Comparison of ENCODE assay signal across 17 cellular contexts in genomic region chr9:74784506-74784905, GRCh38.
A peak's percentile ranks its signal among the peaks of the same experiment; 100 is the strongest.
DNase-seq lines count a peak whose midpoint lies in the region; ATAC-seq and TF ChIP-seq lines count a peak whose summit lies in the region.
"Had no signal": no experiment of that assay in that cellular context is flagged by ENCODE, and none has a peak within 500 bp of the region (broad histone marks: within the 10 kb centered on the region; RNA-seq: fewer than 3 reads in every experiment).

No MANE protein-coding gene starts in this region.

- peak; percentile 64 for DNase-seq in AG08395 (ENCODE audit: low spot score)
- peak; percentile 8 for DNase-seq in EL
- DNase-seq in IMR-90, result peak; percentile 19
- DNase-seq in fibroblast of mammary gland (ENCODE audit: low read depth), result peak; percentile 81
- no peak for DNase-seq in head of caudate nucleus
- DNase-seq in HPDE6-E6E7 (ENCODE audit: extremely low spot score), result no peak
- DNase-seq in NCI-H526 (lab: John Stamatoyannopoulos, UW), result no peak
- DNase-seq: CD4-positive, alpha-beta memory T cell; DMS79 treated with DMSO at 0.1 percent for 48 hours; GF-D8; H9; Kasumi-1; KBM-7 had no signal

- H4K91ac ChIP-seq in IMR-90 (ENCODE audit: insufficient read depth, low read depth, low read length), result no peak overlapping the region

- no peak overlapping the region for H3K4me2 ChIP-seq in IMR-90 (ENCODE audit: low read depth, low read length)
- H3K4me2 ChIP-seq: GM23338 had no signal

- in situ Hi-C loops in IMR-90 (cut with MboI; ENCODE audit: low sequenced_read_pairs), result no loop called here

- dilution Hi-C loops in IMR-90 (cut with HindIII; ENCODE audit: low sequenced_read_pairs, unreplicated experiment), result no loop called here

- no peak overlapping the region for H4K5ac ChIP-seq in IMR-90 (ENCODE audit: low read depth, low read length)

- H3K4ac ChIP-seq in IMR-90 (ENCODE audit: low read depth, low read length), result no peak overlapping the region

- no peak overlapping the region for H3K27ac ChIP-seq in IMR-90 (ENCODE audit: insufficient read depth, low read length)
- H3K27ac ChIP-seq: 22Rv1, C4-2B had no signal

- H3K4me1 ChIP-seq in IMR-90 (ENCODE audit: control insufficient read depth, insufficient read depth, low read length), result no peaks in the 10 kb centered on the region

- TF ChIP-seq RAD21 in IMR-90 (IDR thresholded peaks at IDR 0.05; ENCODE audit: low read length), result no peak

- WGBS in IMR-90 (ENCODE audit: extremely low coverage in 2 of 2, insufficient read length in 1 of 2), 2 experiments, result no CpG with 5 or more reads among the region's 5 CpGs

- no peak overlapping the region for H3K14ac ChIP-seq in IMR-90 (replicated peaks; ENCODE audit: low read depth, low read length)

- no peak overlapping the region for H4K8ac ChIP-seq in IMR-90 (ENCODE audit: low read depth in 2 of 2, low read length in 2 of 2)

- H3K4me3 ChIP-seq in IMR-90 (ENCODE audit: insufficient read depth, low read depth, low read length) (no peak overlapping the region), fibroblast of mammary gland (ENCODE audit: control insufficient read depth, low read depth, low read length) (no peak overlapping the region)
- H3K4me3 ChIP-seq: GM23338 had no signal

- H3K36me3 ChIP-seq in IMR-90 (ENCODE audit: control insufficient read depth, insufficient read depth, low read length), result no peaks in the 10 kb centered on the region

- H3K79me1 ChIP-seq in IMR-90 (ENCODE audit: low read depth in 1 of 2, low read length in 2 of 2), result no peaks in the 10 kb centered on the region

- intact Hi-C loops in IMR-90 (cut with micrococcal nuclease), result no loop called here
- intact Hi-C loops in head of caudate nucleus (cut with DNase I), result no loop called here

- no peak overlapping the region for H2AFZ ChIP-seq in IMR-90 (replicated peaks; ENCODE audit: low read length, poor library complexity)
- H2AFZ ChIP-seq: GM23338 had no signal

- H2AK5ac ChIP-seq in IMR-90 (ENCODE audit: low read depth, low read length), result no peak overlapping the region

- H2AK9ac ChIP-seq in IMR-90 (replicated peaks; ENCODE audit: low read depth, low read length, poor library complexity), result no peak overlapping the region

- CTCF ChIA-PET in IMR-90 (lab: Yijun Ruan, JAX), result interaction anchor here (0.7 kb wide), 1 partner anchor 9 kb away, joined by 3 read pairs; no protein-coding TSS in a partner anchor

- POLR2A ChIA-PET in IMR-90 (lab: Charles Lee; ENCODE audit: unreplicated experiment), result interaction anchor here (0.6 kb wide), 1 partner anchor 9 kb away, joined by 6 read pairs; no protein-coding TSS in a partner anchor

- H2BK15ac ChIP-seq in IMR-90 (ENCODE audit: low read depth, low read length), result no peak overlapping the region

- TF ChIP-seq POLR2A in IMR-90 (IDR thresholded peaks at IDR 0.05; ENCODE audit: low read depth, low read length), result no peak

- H4K20me1 ChIP-seq in IMR-90 (ENCODE audit: insufficient read depth, low read length), result no peaks in the 10 kb centered on the region

- TF ChIP-seq CTCF in IMR-90 (conservative IDR thresholded peaks at IDR 0.05; ENCODE audit: low read depth, low read length) (no peak), fibroblast of mammary gland (conservative IDR thresholded peaks at IDR 0.05; ENCODE audit: control insufficient read depth, insufficient read depth, low read depth, low read length) (no peak)

- H3K27me3 ChIP-seq in IMR-90 (ENCODE audit: control insufficient read depth, insufficient read depth, low read length), result peaks cover 2% of the 10 kb centered on the region; the same call in 1 of the 2 replicates

- no TSS peak for BruUV-seq in IMR-90 (replicated peaks; lab: Mats Ljungman, UMichigan)

- H3K9me3 ChIP-seq in IMR-90 (ENCODE audit: control insufficient read depth, insufficient read depth, low read length), result no peaks in the 10 kb centered on the region

- no peak for ATAC-seq in IMR-90 (ENCODE audit: low read depth)
- ATAC-seq in GM21360 (IDR thresholded peaks at IDR 0.05; ENCODE audit: unreplicated experiment), result no peak
- ATAC-seq: GM23338 had no signal

- no peak overlapping the region for H3K18ac ChIP-seq in IMR-90 (ENCODE audit: low read depth, low read length)

- no peak overlapping the region for H3K56ac ChIP-seq in IMR-90 (ENCODE audit: extremely low read depth, insufficient read depth, low read length)

- no peak overlapping the region for H2BK120ac ChIP-seq in IMR-90 (ENCODE audit: low read depth, low read length)

- H2BK20ac ChIP-seq in IMR-90 (ENCODE audit: low read depth, low read length), result no peak overlapping the region

- no peak overlapping the region for H3K23ac ChIP-seq in IMR-90 (ENCODE audit: low read depth, low read length)

- no peak overlapping the region for H2BK5ac ChIP-seq in IMR-90 (ENCODE audit: low read depth, low read length, poor library complexity, severe bottlenecking)

- H3K9ac ChIP-seq in IMR-90 (ENCODE audit: low read depth, low read length), result no peak overlapping the region

- H3K9me1 ChIP-seq in IMR-90 (ENCODE audit: insufficient read depth, low read length), result no peaks in the 10 kb centered on the region

TF ChIP-seq in IMR-90, 13 proteins besides CTCF, POLR2A, EP300 and RAD21:
- no peak for TF ChIP-seq SMC3 (IDR thresholded peaks at IDR 0.05; ENCODE audit: low read depth, low read length)
- TF ChIP-seq FOS (IDR thresholded peaks at IDR 0.05; ENCODE audit: low read depth, low read length), result no peak
- no peak for TF ChIP-seq RFX5 (IDR thresholded peaks at IDR 0.05; ENCODE audit: low read depth, low read length)
- TF ChIP-seq CHD1 (IDR thresholded peaks at IDR 0.05; ENCODE audit: low read depth, low read length), result no peak
- TF ChIP-seq, protein P1, sequence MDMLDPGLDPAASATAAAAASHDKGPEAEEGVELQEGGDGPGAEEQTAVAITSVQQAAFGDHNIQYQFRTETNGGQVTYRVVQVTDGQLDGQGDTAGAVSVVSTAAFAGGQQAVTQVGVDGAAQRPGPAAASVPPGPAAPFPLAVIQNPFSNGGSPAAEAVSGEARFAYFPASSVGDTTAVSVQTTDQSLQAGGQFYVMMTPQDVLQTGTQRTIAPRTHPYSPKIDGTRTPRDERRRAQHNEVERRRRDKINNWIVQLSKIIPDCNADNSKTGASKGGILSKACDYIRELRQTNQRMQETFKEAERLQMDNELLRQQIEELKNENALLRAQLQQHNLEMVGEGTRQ (IDR thresholded peaks at IDR 0.05; ENCODE audit: low read depth, low read length), result no peak
- TF ChIP-seq RCOR1 (IDR thresholded peaks at IDR 0.05; ENCODE audit: insufficient replicate concordance, low read length), result no peak
- no peak for TF ChIP-seq NFE2L2 (IDR thresholded peaks at IDR 0.05; ENCODE audit: low read depth, low read length)

Comparison
In these comparisons a context has a peak if more than half of its experiments do, and no peak if none do; other contexts are left out.
1. DNase-seq: peak in AG08395 (single experiment), EL (single experiment), IMR-90 (single experiment) and fibroblast of mammary gland (single experiment); none in head of caudate nucleus (0 of 42), HPDE6-E6E7 (single experiment) and NCI-H526 (0 of 2).